In the genomic region with DNA sequence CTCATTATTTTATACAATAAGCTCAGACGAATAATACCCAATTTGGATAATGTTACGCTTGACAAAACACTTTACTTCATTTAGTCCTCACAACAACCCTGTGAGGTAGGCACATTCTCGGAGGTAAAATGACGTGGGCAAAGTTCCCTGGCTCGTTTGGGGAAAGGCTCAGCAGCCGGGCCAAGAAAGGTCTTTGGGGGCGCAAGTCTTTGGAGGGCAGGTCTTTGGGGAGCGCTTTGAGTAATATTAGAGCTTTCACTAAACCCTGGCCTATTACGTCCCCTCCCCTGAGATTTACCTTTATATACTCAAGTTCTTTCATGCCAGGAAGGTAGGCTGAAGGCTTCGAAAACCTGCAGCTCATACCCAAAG, we compare ENCODE assay signal across 8 cellular contexts. TPM values are rescaled to one million over a fixed set of nuclear protein-coding genes. Genes with fewer than 3 reads are reported as not detected.
DNase-seq lines count a peak whose midpoint lies in the region; ATAC-seq and TF ChIP-seq lines count a peak whose summit lies in the region.

No MANE protein-coding gene starts in this region.

- H3K36me3 ChIP-seq in brain microvascular endothelial cell (replicated peaks), result no peaks in the 10 kb centered on the region

- peak overlapping the region; percentile 100 for H3K4me3 Mint-ChIP-seq in type B pancreatic cell

- H3K27me3 ChIP-seq in brain microvascular endothelial cell (replicated peaks), result no peaks in the 10 kb centered on the region

- TF ChIP-seq CTCF in brain microvascular endothelial cell (IDR thresholded peaks at IDR 0.05; ENCODE audit: low read depth, low read length, missing control alignments) (no peak), lower leg skin (IDR thresholded peaks at IDR 0.05) (no peak), type B pancreatic cell (conservative IDR thresholded peaks at IDR 0.05) (no peak)

- intact Hi-C loops in lower leg skin (cut with DNase I; ENCODE audit: low total_unique reads), result loop anchor here (5.0 kb wide), 1 partner anchor 513 kb away; no protein-coding TSS in a partner anchor

- in situ Hi-C loops in brain microvascular endothelial cell (cut with HindIII; ENCODE audit: low pct_ligation_motif_present, low sequenced_read_pairs), result no loop called here

- TF ChIP-seq POLR2A in lower leg skin (IDR thresholded peaks at IDR 0.05), result no peak

- WGBS in lower leg skin, 2 donors, result 17% methylated on average over 10 of the region's 10 CpGs

- H3K27ac Mint-ChIP-seq in type B pancreatic cell, result peak overlapping the region; percentile 99

- no peak for ATAC-seq in HG03025 (IDR thresholded peaks at IDR 0.05; ENCODE audit: low FRiP score, unreplicated experiment)

- DNase-seq in Daoy (ENCODE audit: low read depth) (peak; percentile 29), brain microvascular endothelial cell (no peak), lower leg skin (ENCODE audit: low spot score in 2 of 2) (peak; percentile 29 to 84), type B pancreatic cell (ENCODE audit: extremely low spot score, unreplicated experiment) (no peak), NCI-H526 treated with DMSO at 0.1 percent for 48 hours (lab: John Stamatoyannopoulos, UW) (no peak), COLO829 (ENCODE audit: low spot score) (no peak)
- no peak for DNase-seq in Jurkat, Clone E6-1 (ENCODE audit: low read depth, low spot score)

- peaks cover 4% of the 10 kb centered on the region for H3K36me3 Mint-ChIP-seq in type B pancreatic cell

- H3K27me3 Mint-ChIP-seq in type B pancreatic cell, result peaks cover 3% of the 10 kb centered on the region

- H3K4me1 Mint-ChIP-seq in type B pancreatic cell (ENCODE audit: unreplicated experiment), result peaks cover 26% of the 10 kb centered on the region

- H3K9me3 Mint-ChIP-seq in type B pancreatic cell, result no peaks in the 10 kb centered on the region

- peak overlapping the region; percentile 92 for H3K27ac ChIP-seq in brain microvascular endothelial cell

- peak overlapping the region; percentile 91 for H3K4me3 ChIP-seq in Jurkat, Clone E6-1 (ENCODE audit: low read length)
- H3K4me3 ChIP-seq in brain microvascular endothelial cell (ENCODE audit: low read depth, low read length) (peak overlapping the region; percentile 86), lower leg skin (ENCODE audit: low read depth, poor library complexity, severe bottlenecking) (peak overlapping the region; percentile 50)

RNA-seq across cellular contexts. Expression of a gene that starts 0.4 kb away (rescaled TPM):
- 1.7 and 3.4 TPM in 2 replicates for total RNA-seq in Daoy (2014; rRNA removed; shearing (Covaris generic))
- polyA plus RNA-seq in Jurkat, Clone E6-1 (2012; ENCODE audit: insufficient read depth, insufficient read length), result 1.7 TPM
- total RNA-seq in lower leg skin (1 to 10 TPM in 3 of 4 donors, under 1 TPM in 1; 0.95 to 2.6 (median 1.3) TPM), type B pancreatic cell (ENCODE audit: low replicate concordance) (2.6 and 3.2 TPM in 2 replicates)

RNA-seq across cellular contexts. Expression of a gene that starts 0.8 kb away (rescaled TPM):
- 37.2 and 42.5 TPM in 2 replicates for total RNA-seq in Daoy (2014; rRNA removed; shearing (Covaris generic))
- polyA plus RNA-seq in Jurkat, Clone E6-1 (2012; ENCODE audit: insufficient read depth, insufficient read length), result 35.5 TPM
- total RNA-seq in lower leg skin (10 to 100 TPM; 18.4 to 28.5 (median 23.9) TPM), type B pancreatic cell (ENCODE audit: low replicate concordance) (26.1 and 30.4 TPM in 2 replicates)

Comparison
In these comparisons a context has a peak if more than half of its experiments do, and no peak if none do; other contexts are left out.
1. DNase-seq: peak in Daoy (single experiment) and lower leg skin (2 of 2); none in Jurkat, Clone E6-1 (single experiment), brain microvascular endothelial cell (single experiment), type B pancreatic cell (single experiment), NCI-H526 treated with DMSO at 0.1 percent for 48 hours (single experiment) and COLO829 (single experiment).
2. Peak in every context shown above with its lines, with median percentiles within 50 percentile points of each other: H3K4me3 ChIP-seq.